ENCODE assay signal across 15 cellular contexts in genomic region chr2:74107071-74107470, GRCh38.
"Had no signal": no experiment of that assay in that cellular context is flagged by ENCODE, and none has a peak within 500 bp of the region (broad histone marks: within the 10 kb centered on the region; RNA-seq: fewer than 3 reads in every experiment).

No MANE protein-coding gene starts in this region.

- H3K9me3 ChIP-seq: ascending aorta, gastrocnemius medialis, heart right ventricle, left ventricle myocardium inferior, mucosa of descending colon, tibial nerve, uterus had no signal

- H3K27me3 ChIP-seq: ascending aorta, gastrocnemius medialis, heart right ventricle, tibial nerve, uterus had no signal

- H3K36me3 ChIP-seq: uterus had no signal

- H3K9me3 Mint-ChIP-seq: activated CD4-positive, alpha-beta T cell treated with anti-CD3 and anti-CD28 coated beads, Interleukin-2, amount 10 ng/mL, durations not matched to agents 7 days and 5 days; activated naive CD4-positive, alpha-beta T cell treated with anti-CD3 and anti-CD28 coated beads, Interleukin-2, amount 10 ng/mL, durations not matched to agents 7 days and 5 days; T-helper 2 cell treated with Interferon-gamma antibody and Interleukin-4, amounts not matched to agents 5 μg/mL and 100 μg/mL, for 36 hours had no signal

- H3K27ac ChIP-seq: ascending aorta, gastrocnemius medialis, heart right ventricle, left ventricle myocardium inferior, tibial nerve, uterus had no signal

- H3K27me3 Mint-ChIP-seq: activated CD4-positive, alpha-beta T cell treated with anti-CD3 and anti-CD28 coated beads, Interleukin-2, amount 10 ng/mL, durations not matched to agents 7 days and 5 days; activated naive CD4-positive, alpha-beta T cell treated with anti-CD3 and anti-CD28 coated beads, Interleukin-2, amount 10 ng/mL, durations not matched to agents 7 days and 5 days had no signal

- DNase-seq: activated CD4-positive, alpha-beta T cell treated with anti-CD3 and anti-CD28 coated beads, Interleukin-2, amount 10 ng/mL, durations not matched to agents 7 days and 5 days; activated naive CD4-positive, alpha-beta T cell treated with anti-CD3 and anti-CD28 coated beads, Interleukin-2, amount 10 ng/mL, durations not matched to agents 7 days and 5 days; gastrocnemius medialis; heart right ventricle; left ventricle myocardium inferior; mucosa of descending colon; naive thymus-derived CD4-positive, alpha-beta T cell; stimulated activated CD4-positive, alpha-beta T cell treated with anti-CD3 and anti-CD28 coated beads, Interleukin-4, amount 100 ng/mL, for 24 hours; stimulated activated CD8-positive, alpha-beta memory T cell treated with anti-CD3 and anti-CD28 coated beads, Interleukin-4, amount 100 ng/mL, for 48 hours; stimulated activated naive CD4-positive, alpha-beta T cell treated with Interleukin-2 at 50 U/mL for 16 hours; substantia nigra; uterus had no signal

- H3K27ac Mint-ChIP-seq: activated CD4-positive, alpha-beta T cell treated with anti-CD3 and anti-CD28 coated beads, Interleukin-2, amount 10 ng/mL, durations not matched to agents 7 days and 5 days; activated naive CD4-positive, alpha-beta T cell treated with anti-CD3 and anti-CD28 coated beads, Interleukin-2, amount 10 ng/mL, durations not matched to agents 7 days and 5 days; T-helper 2 cell treated with Interferon-gamma antibody and Interleukin-4, amounts not matched to agents 5 μg/mL and 100 μg/mL, for 36 hours had no signal

- H3K4me3 ChIP-seq: ascending aorta, gastrocnemius medialis, heart right ventricle, left ventricle myocardium inferior, mucosa of descending colon, tibial nerve, uterus had no signal

- H3K4me1 ChIP-seq: ascending aorta, gastrocnemius medialis, heart right ventricle, left ventricle myocardium inferior, tibial nerve, uterus had no signal

- H3K4me3 Mint-ChIP-seq: activated CD4-positive, alpha-beta T cell treated with anti-CD3 and anti-CD28 coated beads, Interleukin-2, amount 10 ng/mL, durations not matched to agents 7 days and 5 days; activated naive CD4-positive, alpha-beta T cell treated with anti-CD3 and anti-CD28 coated beads, Interleukin-2, amount 10 ng/mL, durations not matched to agents 7 days and 5 days; naive thymus-derived CD4-positive, alpha-beta T cell; T-helper 2 cell treated with Interferon-gamma antibody and Interleukin-4, amounts not matched to agents 5 μg/mL and 100 μg/mL, for 36 hours had no signal

- H3K4me1 Mint-ChIP-seq: activated CD4-positive, alpha-beta T cell treated with anti-CD3 and anti-CD28 coated beads, Interleukin-2, amount 10 ng/mL, durations not matched to agents 7 days and 5 days; activated naive CD4-positive, alpha-beta T cell treated with anti-CD3 and anti-CD28 coated beads, Interleukin-2, amount 10 ng/mL, durations not matched to agents 7 days and 5 days had no signal
